Comparison of ENCODE assay signal across 11 cellular contexts in genomic region chr9:94908583-94909249, GRCh38.
DNase-seq lines count a peak whose midpoint lies in the region; ATAC-seq and TF ChIP-seq lines count a peak whose summit lies in the region.
"Had no signal": no experiment of that assay in that cellular context is flagged by ENCODE, and none has a peak within 500 bp of the region (broad histone marks: within the 10 kb centered on the region; RNA-seq: fewer than 3 reads in every experiment).

No MANE protein-coding gene starts in this region.

- no peaks in the 10 kb centered on the region for H3F3A ChIP-seq in MM.1S (ENCODE audit: insufficient read depth, low read length)

- intact Hi-C loops in heart right ventricle (cut with DNase I) = no loop called here

- H3K9me2 ChIP-seq in MM.1S (replicated peaks; ENCODE audit: insufficient read depth, low read length) = no peaks in the 10 kb centered on the region

- TF ChIP-seq CTCF in VCaP (conservative IDR thresholded peaks at IDR 0.05) = no peak
- no peak for TF ChIP-seq CTCF in heart right ventricle (IDR thresholded peaks at IDR 0.05)
- TF ChIP-seq CTCF in MM.1S (IDR thresholded peaks at IDR 0.05; ENCODE audit: low read length) = no peak

- ATAC-seq in heart right ventricle (peak; percentile 32 to 81 (median 68)), left lobe of liver (no peak)

- peaks cover 0 to 42% (median 22%) of the 10 kb centered on the region in 9 donors for H3K4me1 ChIP-seq in heart right ventricle
- peaks cover 13% of the 10 kb centered on the region for H3K4me1 ChIP-seq in rectal smooth muscle tissue (ENCODE audit: control insufficient read depth, insufficient read depth, low read length)
- no peaks in the 10 kb centered on the region for H3K4me1 ChIP-seq in MM.1S (ENCODE audit: low read length)

- H3K79me2 ChIP-seq in MM.1S (ENCODE audit: low read length) = no peaks in the 10 kb centered on the region

- H3K9me3 ChIP-seq in heart right ventricle = no peaks in the 10 kb centered on the region
- H3K9me3 ChIP-seq in MM.1S (replicated peaks; ENCODE audit: insufficient read depth, low read length) = no peaks in the 10 kb centered on the region

- H3K4me3 ChIP-seq in heart right ventricle (no peak overlapping the region), rectal smooth muscle tissue (ENCODE audit: low read length) (no peak overlapping the region), MM.1S (ENCODE audit: low read length) (no peak overlapping the region)

- H3K27me3 ChIP-seq in heart right ventricle (no peaks in the 10 kb centered on the region), rectal smooth muscle tissue (ENCODE audit: control insufficient read depth, insufficient read depth, low read length) (no peaks in the 10 kb centered on the region), MM.1S (replicated peaks; ENCODE audit: insufficient read depth, low read length) (no peaks in the 10 kb centered on the region)

- no peak overlapping the region for H3K9ac ChIP-seq in rectal smooth muscle tissue (ENCODE audit: low read length)
- H3K9ac ChIP-seq in MM.1S (ENCODE audit: low read length) = no peak overlapping the region

- peak; percentile 68 for DNase-seq in COLO668 (lab: John Stamatoyannopoulos, UW; ENCODE audit: unreplicated experiment)
- DNase-seq in heart right ventricle = peak in 1 of 2 donors; percentile 16
- no peak for DNase-seq in left lobe of liver (ENCODE audit: low spot score)
- no peak for DNase-seq in hepatic stellate cell (ENCODE audit: low spot score)
- DNase-seq in MM.1S = no peak
- no peak for DNase-seq in DMS153 treated with DMSO at 0.1 percent for 48 hours (lab: John Stamatoyannopoulos, UW; ENCODE audit: unreplicated experiment)
- DNase-seq: activated CD4-positive, alpha-beta T cell treated with anti-CD3 and anti-CD28 coated beads for 1 hour; foreskin fibroblast; NCI-H524 had no signal

- H3K36me3 ChIP-seq in heart right ventricle (no peaks in the 10 kb centered on the region), rectal smooth muscle tissue (ENCODE audit: control insufficient read depth, insufficient read depth, low read length) (no peaks in the 10 kb centered on the region), MM.1S (replicated peaks; ENCODE audit: insufficient read depth, low read length) (no peaks in the 10 kb centered on the region)

- no peak overlapping the region for H2AFZ ChIP-seq in MM.1S (ENCODE audit: low read length)

- H3K27ac ChIP-seq in VCaP (peak overlapping the region; percentile 91), heart right ventricle (peak overlapping the region in 7 of 10 donors; percentile 21 to 64 (median 39)), rectal smooth muscle tissue (ENCODE audit: low read depth, low read length) (peak overlapping the region; percentile 41), MM.1S (ENCODE audit: low read length) (no peak overlapping the region)

- H3K4me2 ChIP-seq in MM.1S (ENCODE audit: low read depth, low read length) = no peak overlapping the region

- WGBS in heart right ventricle, 2 donors = 61 to 66% methylated on average over 9 of the region's 9 CpGs

- no peaks in the 10 kb centered on the region for H4K20me1 ChIP-seq in MM.1S (ENCODE audit: insufficient read depth, low read length)
